In the genomic region with DNA sequence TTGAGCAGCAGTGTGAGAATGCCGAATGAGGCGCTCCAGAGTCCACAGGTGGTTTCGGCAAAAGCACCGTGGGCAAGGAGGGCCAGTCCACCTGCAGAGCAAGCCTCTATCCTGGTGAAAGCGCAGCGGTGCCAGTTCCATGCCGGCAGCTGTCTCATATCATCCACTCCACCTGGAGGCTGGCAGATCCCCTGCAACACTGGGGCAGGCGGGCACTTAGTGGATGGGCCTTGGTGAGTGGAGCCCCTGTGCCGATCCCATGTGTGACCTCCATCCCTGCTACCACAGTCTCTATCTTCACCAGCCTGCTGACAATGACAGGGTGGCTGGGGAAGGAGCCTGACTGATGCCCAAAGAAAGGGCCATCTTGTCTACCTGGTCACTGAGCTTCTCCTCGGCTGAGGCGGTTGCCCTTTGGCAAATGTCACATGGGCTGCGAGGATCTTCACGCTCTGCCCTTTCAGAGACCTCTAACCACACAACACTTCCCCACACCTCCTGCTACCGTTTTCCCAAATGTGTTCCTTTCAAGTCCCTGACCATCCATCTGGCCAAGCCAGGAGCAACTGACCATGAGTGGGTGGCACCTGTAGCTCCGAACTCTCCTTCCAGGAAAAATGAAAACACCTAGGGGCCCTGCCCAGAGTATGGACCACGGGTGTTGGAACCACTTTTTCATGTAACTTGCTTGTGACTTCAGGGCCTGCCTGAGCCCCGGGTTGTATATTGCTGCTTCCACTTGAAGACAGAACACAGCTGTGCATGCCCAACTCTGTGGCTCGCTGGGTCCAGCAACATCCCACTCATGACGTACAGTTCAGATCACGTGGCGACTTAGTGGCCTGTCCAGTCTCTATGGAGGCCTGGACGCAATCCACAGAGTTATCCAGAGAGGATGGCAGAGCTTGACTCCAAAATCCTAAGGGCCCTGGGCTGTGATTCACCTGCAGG, we compare ENCODE assay signal across 18 cellular contexts. TPM values are rescaled to one million over a fixed set of nuclear protein-coding genes. Genes with fewer than 3 reads are reported as not detected.
A peak's percentile ranks its signal among the peaks of the same experiment; 100 is the strongest.
DNase-seq lines count a peak whose midpoint lies in the region; ATAC-seq and TF ChIP-seq lines count a peak whose summit lies in the region.
"Had no signal": no experiment of that assay in that cellular context is flagged by ENCODE, and none has a peak within 500 bp of the region (broad histone marks: within the 10 kb centered on the region; RNA-seq: fewer than 3 reads in every experiment).

No MANE protein-coding gene starts in this region.

- H3K36me3 ChIP-seq in CD8-positive, alpha-beta memory T cell (ENCODE audit: insufficient read depth, low read length): peaks cover 6% of the 10 kb centered on the region
- H3K36me3 ChIP-seq: uterus had no signal

- CTCF ChIA-PET in CD8-positive, alpha-beta memory T cell (lab: Charles Lee): interaction anchor here (1.0 to 3.0 kb wide), 3 partner anchors 10 to 126 kb away, joined by 4 to 15 read pairs (median 5); no protein-coding TSS in a partner anchor
- CTCF ChIA-PET in RWPE1 (lab: Yijun Ruan, JAX): interaction anchor here (1.2 kb wide), 1 partner anchor 101 kb away, joined by 4 read pairs; no protein-coding TSS in a partner anchor

- no peaks in the 10 kb centered on the region for H3K9me3 ChIP-seq in CD8-positive, alpha-beta memory T cell (ENCODE audit: low read length)
- H3K9me3 ChIP-seq: uterus had no signal

- H3K4me1 Mint-ChIP-seq in CD8-positive, alpha-beta memory T cell: peaks cover 21 to 64% (median 37%) of the 10 kb centered on the region in 3 donors
- H3K4me1 Mint-ChIP-seq in endothelial cell (ENCODE audit: unreplicated experiment): peaks cover 6% of the 10 kb centered on the region
- H3K4me1 Mint-ChIP-seq: nephron progenitor cell had no signal

- no peaks in the 10 kb centered on the region for H3K27me3 ChIP-seq in CD8-positive, alpha-beta memory T cell (ENCODE audit: insufficient read depth, low read length, poor library complexity, severe bottlenecking)
- H3K27me3 ChIP-seq: uterus had no signal

- peak; percentile 2 for DNase-seq in activated CD4-positive, alpha-beta T cell treated with anti-CD3 and anti-CD28 coated beads for 48 hours
- no peak for DNase-seq in activated CD4-positive, alpha-beta T cell treated with anti-CD3 and anti-CD28 coated beads for 4 hours
- no peak for DNase-seq in CD8-positive, alpha-beta memory T cell
- DNase-seq in endothelial cell (ENCODE audit: low spot score) (peak; percentile 1), omental fat pad (ENCODE audit: low spot score) (peak; percentile 10), RWPE1 (ENCODE audit: low spot score) (no peak)
- no peak for DNase-seq in stimulated activated CD4-positive, alpha-beta T cell treated with anti-CD3 and anti-CD28 coated beads, Interleukin-4, amount 100 ng/mL, for 24 hours
- DNase-seq: DMS79 treated with DMSO at 0.1 percent for 48 hours, NCI-H1092, NCI-H2107, nephron progenitor cell, retina had no signal

- no peaks in the 10 kb centered on the region for H3K9me3 Mint-ChIP-seq in CD8-positive, alpha-beta memory T cell
- H3K9me3 Mint-ChIP-seq in endothelial cell (ENCODE audit: unreplicated experiment): no peaks in the 10 kb centered on the region
- H3K9me3 Mint-ChIP-seq: stimulated activated naive CD8-positive, alpha-beta T cell treated with anti-CD3 and anti-CD28 coated beads, Interleukin-15, Interleukin-2, amounts not matched to agents 100 ng/mL and 50 ng/mL, for 24 hours had no signal

- no peak overlapping the region for H3K27ac ChIP-seq in CD8-positive, alpha-beta memory T cell (ENCODE audit: low read depth, low read length)
- H3K27ac ChIP-seq in RWPE1: no peak overlapping the region
- H3K27ac ChIP-seq: C4-2B, KMS-11, uterus had no signal

- ATAC-seq in omental fat pad (ENCODE audit: low FRiP score): no peak
- no peak for ATAC-seq in GM21360 (IDR thresholded peaks at IDR 0.05; ENCODE audit: unreplicated experiment)

- peaks cover 32% of the 10 kb centered on the region for H3K4me1 ChIP-seq in CD8-positive, alpha-beta memory T cell (ENCODE audit: insufficient read depth, low read length)
- H3K4me1 ChIP-seq: uterus had no signal

- H3K27ac Mint-ChIP-seq in CD8-positive, alpha-beta memory T cell: peak overlapping the region in 7 of 8 donors; percentile 21 to 94 (median 62)
- no peak overlapping the region for H3K27ac Mint-ChIP-seq in endothelial cell (ENCODE audit: unreplicated experiment)
- H3K27ac Mint-ChIP-seq: nephron progenitor cell; stimulated activated naive CD8-positive, alpha-beta T cell treated with anti-CD3 and anti-CD28 coated beads, Interleukin-15, Interleukin-2, amounts not matched to agents 100 ng/mL and 50 ng/mL, for 24 hours had no signal

- TF ChIP-seq CTCF in endothelial cell (IDR thresholded peaks at IDR 0.05; ENCODE audit: unreplicated experiment) (no peak), omental fat pad (IDR thresholded peaks at IDR 0.05) (no peak), RWPE1 (conservative IDR thresholded peaks at IDR 0.05; ENCODE audit: low read depth) (no peak)

- no peak overlapping the region for H3K4me3 ChIP-seq in CD8-positive, alpha-beta memory T cell (ENCODE audit: low read length)
- H3K4me3 ChIP-seq: uterus had no signal

- peaks cover 2 to 6% of the 10 kb centered on the region in 2 donors for H3K27me3 Mint-ChIP-seq in CD8-positive, alpha-beta memory T cell
- H3K27me3 Mint-ChIP-seq in endothelial cell (ENCODE audit: unreplicated experiment): peaks cover 13% of the 10 kb centered on the region
- H3K27me3 Mint-ChIP-seq: stimulated activated naive CD8-positive, alpha-beta T cell treated with anti-CD3 and anti-CD28 coated beads, Interleukin-15, Interleukin-2, amounts not matched to agents 100 ng/mL and 50 ng/mL, for 24 hours had no signal

- peaks cover 0 to 15% (median 0%) of the 10 kb centered on the region in 3 donors for H3K36me3 Mint-ChIP-seq in CD8-positive, alpha-beta memory T cell
- no peaks in the 10 kb centered on the region for H3K36me3 Mint-ChIP-seq in endothelial cell (ENCODE audit: low read depth, unreplicated experiment)

- POLR2A ChIA-PET in CD8-positive, alpha-beta memory T cell (lab: Charles Lee): no interaction called here
- POLR2A ChIA-PET in RWPE1 (lab: Yijun Ruan, JAX; ENCODE audit: low non-redundant PET): interaction anchor here (0.7 kb wide), 1 partner anchor 16 kb away, joined by 3 read pairs; no protein-coding TSS in a partner anchor

- peak overlapping the region in 1 of 7 donors; percentile 56 for H3K4me3 Mint-ChIP-seq in CD8-positive, alpha-beta memory T cell
- no peak overlapping the region for H3K4me3 Mint-ChIP-seq in endothelial cell (ENCODE audit: unreplicated experiment)
- H3K4me3 Mint-ChIP-seq: nephron progenitor cell; stimulated activated naive CD8-positive, alpha-beta T cell treated with anti-CD3 and anti-CD28 coated beads, Interleukin-15, Interleukin-2, amounts not matched to agents 100 ng/mL and 50 ng/mL, for 24 hours had no signal

RNA-seq across cellular contexts. Expression of gene C11orf21, which starts 7.1 kb away (rescaled TPM):
- 1 to 10 TPM; 8.8 to 9.4 TPM for total RNA-seq in CD8-positive, alpha-beta memory T cell
- 30.1 TPM for polyA plus RNA-seq in CD8-positive, alpha-beta memory T cell
- total RNA-seq in endothelial cell (ENCODE audit: unreplicated experiment): 0.13 TPM
- 1 to 10 TPM; 1.1 to 2.8 (median 1.2) TPM for total RNA-seq in omental fat pad
- total RNA-seq: lung microvascular endothelial cell had no signal

RNA-seq across cellular contexts. Expression of gene TSPAN32, which starts 7.2 kb away (rescaled TPM):
- total RNA-seq in CD8-positive, alpha-beta memory T cell: 1 to 10 TPM; 6.6 to 7.4 TPM
- 68.5 TPM for polyA plus RNA-seq in CD8-positive, alpha-beta memory T cell
- 0.23 TPM for total RNA-seq in endothelial cell (ENCODE audit: unreplicated experiment)
- 1 to 10 TPM in 3 of 4 donors, under 1 TPM in 1; 0.19 to 6.4 (median 2.7) TPM for total RNA-seq in omental fat pad
- total RNA-seq: lung microvascular endothelial cell had no signal

RNA-seq across cellular contexts. Expression of gene ASCL2, which starts 24.2 kb away (rescaled TPM):
- total RNA-seq in CD8-positive, alpha-beta memory T cell: under 1 TPM; 0.22 to 0.55 TPM
- polyA plus RNA-seq in CD8-positive, alpha-beta memory T cell: 8.9 TPM
- total RNA-seq in endothelial cell (ENCODE audit: unreplicated experiment) (not detected), omental fat pad (1 to 10 TPM in 1 of 4 donors, under 1 TPM in 1, not detected in 2; 0.24 to 2.6 TPM)

Comparison
In these comparisons a context has a peak if more than half of its experiments do, and no peak if none do; other contexts are left out.
1. DNase-seq: peak in activated CD4-positive, alpha-beta T cell treated with anti-CD3 and anti-CD28 coated beads for 48 hours (single experiment), endothelial cell (single experiment) and omental fat pad (single experiment); none in activated CD4-positive, alpha-beta T cell treated with anti-CD3 and anti-CD28 coated beads for 4 hours (0 of 2), CD8-positive, alpha-beta memory T cell (0 of 5), RWPE1 (single experiment) and stimulated activated CD4-positive, alpha-beta T cell treated with anti-CD3 and anti-CD28 coated beads, Interleukin-4, amount 100 ng/mL, for 24 hours (single experiment).